Comparison of ENCODE assay signal across 12 cellular contexts in genomic region chr1:202004711-202005110, GRCh38. TPM values are rescaled to one million over a fixed set of nuclear protein-coding genes. Genes with fewer than 3 reads are reported as not detected.
"Had no signal": no experiment of that assay in that cellular context is flagged by ENCODE, and none has a peak within 500 bp of the region (broad histone marks: within the 10 kb centered on the region; RNA-seq: fewer than 3 reads in every experiment).

No MANE protein-coding gene starts in this region.

- H3K9me3 ChIP-seq: thyroid gland, vagina had no signal

- H3K27me3 ChIP-seq: thyroid gland, vagina had no signal

- H3K4me3 ChIP-seq: thyroid gland, vagina had no signal

- ATAC-seq: stimulated activated naive CD8-positive, alpha-beta T cell treated with anti-CD3 and anti-CD28 coated beads, Interleukin-15, amount 100 ng/mL, for 72 hours had no signal

- H3K27ac ChIP-seq: vagina had no signal

- DNase-seq: activated naive CD4-positive, alpha-beta T cell treated with anti-CD3 and anti-CD28 coated beads, Interleukin-2, amount 10 ng/mL, durations not matched to agents 7 days and 5 days; left cardiac atrium; stimulated activated CD4-positive, alpha-beta T cell treated with anti-CD3 and anti-CD28 coated beads, Interleukin-4, amount 100 ng/mL, for 4 hours; stimulated activated naive CD8-positive, alpha-beta T cell treated with anti-CD3 and anti-CD28 coated beads, Interleukin-15, amount 100 ng/mL, for 72 hours; T-helper 2 cell; thyroid gland had no signal

RNA-seq across cellular contexts. Expression of gene ELF3, which starts 5.7 kb away (rescaled TPM):
- total RNA-seq: skeletal muscle tissue had no signal

RNA-seq across cellular contexts. Expression of gene LMOD1, which starts 58.4 kb away (rescaled TPM):
- total RNA-seq: activated T-helper 2 cell treated with anti-CD3 and anti-CD28 coated beads, Interferon-gamma antibody, Interleukin-2, Interleukin-4, amounts not matched to agents 10 μg/mL and 5 μg/mL and 100 μg/mL, durations not matched to agents 14 hours and 24 hours and 36 hours; epithelial cell of proximal tubule; lung microvascular endothelial cell had no signal
- polyA plus RNA-seq: neural cell had no signal
